ENCODE assay signal across 21 cellular contexts in the genomic region with DNA sequence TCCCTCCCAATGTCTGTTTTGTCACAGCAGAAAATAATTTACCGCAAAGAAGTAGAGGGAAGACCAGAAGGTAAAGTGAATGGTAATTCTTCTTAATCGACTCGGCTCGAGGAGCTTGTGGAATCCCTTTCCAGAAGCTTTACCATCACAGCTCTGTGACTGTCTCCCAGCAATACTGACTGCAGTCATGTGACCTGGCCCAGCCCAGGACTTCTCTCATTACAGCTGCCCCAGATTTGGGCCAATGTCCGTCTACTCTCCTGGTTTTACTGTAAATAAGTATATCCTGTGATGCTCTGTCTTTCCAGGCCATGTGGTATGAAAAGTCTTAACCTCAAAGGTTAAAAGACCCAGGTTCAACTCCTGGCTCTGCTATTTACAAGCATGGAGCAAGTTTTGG. TPM values are rescaled to one million over a fixed set of nuclear protein-coding genes. Genes with fewer than 3 reads are reported as not detected.
A peak's percentile ranks its signal among the peaks of the same experiment; 100 is the strongest.
DNase-seq lines count a peak whose midpoint lies in the region; ATAC-seq and TF ChIP-seq lines count a peak whose summit lies in the region.
"Had no signal": no experiment of that assay in that cellular context is flagged by ENCODE, and none has a peak within 500 bp of the region (broad histone marks: within the 10 kb centered on the region; RNA-seq: fewer than 3 reads in every experiment).

No MANE protein-coding gene starts in this region.

- H3K4me1 Mint-ChIP-seq in WTC11: no peaks in the 10 kb centered on the region
- H3K4me1 Mint-ChIP-seq: B cell had no signal

- intact Hi-C loops in gastrocnemius medialis (cut with DNase I; ENCODE audit: low total_unique reads): no loop called here
- intact Hi-C loops in PC-9 (cut with micrococcal nuclease; ENCODE audit: unreplicated experiment): loop anchor here (5.0 kb wide), 1 partner anchor 693 kb away; no protein-coding TSS in a partner anchor

- H3K4me1 ChIP-seq in gastrocnemius medialis (peaks cover 0 to 11% of the 10 kb centered on the region in 2 donors), PC-9 (replicated peaks; ENCODE audit: insufficient read depth) (no peaks in the 10 kb centered on the region)
- H3K4me1 ChIP-seq: A549, BLaER1, Caco-2 had no signal

- no peaks in the 10 kb centered on the region for H3K36me3 Mint-ChIP-seq in WTC11
- H3K36me3 Mint-ChIP-seq: CD4-positive, CD25-positive, alpha-beta regulatory T cell; CD8-positive, alpha-beta T cell had no signal

- no peak overlapping the region for H2AFZ ChIP-seq in PC-9
- H2AFZ ChIP-seq: GM23338 had no signal

- in situ Hi-C loops in gastrocnemius medialis (cut with MboI; ENCODE audit: low sequenced_read_pairs in 4 of 4): no loop called here

- POLR2A ChIA-PET in WTC11 (lab: Charles Lee) (interaction anchor here (0.7 kb wide), 1 partner anchor 14 kb away, joined by 3 read pairs; no protein-coding TSS in a partner anchor), PC-9 (lab: Charles Lee; ENCODE audit: unreplicated experiment) (interaction anchor here (0.8 kb wide), 1 partner anchor 844 kb away, joined by 8 read pairs; no protein-coding TSS in a partner anchor)

- H3K27ac Mint-ChIP-seq in WTC11: no peak overlapping the region
- H3K27ac Mint-ChIP-seq: B cell; CD4-positive, CD25-positive, alpha-beta regulatory T cell; CD8-positive, alpha-beta T cell; GM23338; HFFc6 had no signal

- H3K4me2 ChIP-seq in PC-9: no peak overlapping the region
- H3K4me2 ChIP-seq: A549, BLaER1, GM23338 had no signal

- no peaks in the 10 kb centered on the region for H3K9me2 ChIP-seq in PC-9 (ENCODE audit: insufficient read depth)

- H3K4me3 ChIP-seq in choroid plexus epithelial cell (ENCODE audit: low read depth, low read length) (no peak overlapping the region), gastrocnemius medialis (no peak overlapping the region), PC-9 (no peak overlapping the region)
- H3K4me3 ChIP-seq: A549, BLaER1, GM23338, HAP-1 had no signal

- no peaks in the 10 kb centered on the region for H4K20me1 ChIP-seq in PC-9 (ENCODE audit: insufficient read depth)
- H4K20me1 ChIP-seq: BLaER1 had no signal

- no TSS peak for BruUV-seq in PC-9 (replicated peaks; lab: Mats Ljungman, UMichigan)

- no peaks in the 10 kb centered on the region for H3K79me2 ChIP-seq in PC-9 (ENCODE audit: low read depth)

- no peaks in the 10 kb centered on the region for H3K36me3 ChIP-seq in gastrocnemius medialis
- no peaks in the 10 kb centered on the region for H3K36me3 ChIP-seq in PC-9 (ENCODE audit: low read depth)
- H3K36me3 ChIP-seq: BLaER1, HAP-1 had no signal

- H3K27ac ChIP-seq in gastrocnemius medialis (peak overlapping the region in 1 of 4 donors; percentile 21), PC-9 (no peak overlapping the region)
- H3K27ac ChIP-seq: A549, BLaER1, C4-2B had no signal

- TF ChIP-seq POLR2A in gastrocnemius medialis (IDR thresholded peaks at IDR 0.05): no peak

- CTCF ChIA-PET in WTC11 (lab: Charles Lee): interaction anchor here (1.4 to 2.5 kb wide), 3 partner anchors 10 to 396 kb away, joined by 3 to 17 read pairs (median 6); no protein-coding TSS in a partner anchor
- CTCF ChIA-PET in PC-9 (lab: Charles Lee): no interaction called here

- ATAC-seq in WTC11 (0 out of 2 replicates have a peak, but pooled peaks have one; percentile 32), gastrocnemius medialis (peak; percentile 68 to 95)
- ATAC-seq: A549; CD8-positive, alpha-beta T cell; GM23338 had no signal

- H3K9me3 ChIP-seq in gastrocnemius medialis: no peaks in the 10 kb centered on the region
- no peaks in the 10 kb centered on the region for H3K9me3 ChIP-seq in PC-9 (ENCODE audit: insufficient read depth, low read depth)
- H3K9me3 ChIP-seq: A549, BLaER1, Caco-2, HAP-1 had no signal

- DNase-seq in WTC11 (ENCODE audit: low spot score): no peak
- peak; percentile 8 for DNase-seq in choroid plexus epithelial cell (ENCODE audit: low read depth)
- DNase-seq in iris pigment epithelial cell (ENCODE audit: low read depth): peak; percentile 19
- peak in 1 of 2 donors; percentile 29 for DNase-seq in gastrocnemius medialis
- no peak for DNase-seq in AML-193 (lab: John Stamatoyannopoulos, UW)
- no peak for DNase-seq in PC-9
- DNase-seq in HuH-7.5 (ENCODE audit: low spot score): no peak
- DNase-seq: 8988T; ACHN; Caco-2; CD4-positive, CD25-positive, alpha-beta regulatory T cell; CD8-positive, alpha-beta T cell; DMS153; DND-41; HFFc6 had no signal

- no peak overlapping the region for H3K4me3 Mint-ChIP-seq in WTC11
- H3K4me3 Mint-ChIP-seq: B cell; CD4-positive, CD25-positive, alpha-beta regulatory T cell; CD8-positive, alpha-beta T cell; GM23338; HFFc6 had no signal

- no peaks in the 10 kb centered on the region; the same call in 1 of the 2 replicates for H3K27me3 Mint-ChIP-seq in WTC11 (ENCODE audit: low read depth)

- H3K27me3 ChIP-seq in gastrocnemius medialis: no peaks in the 10 kb centered on the region
- no peaks in the 10 kb centered on the region; the same call in 1 of the 2 replicates for H3K27me3 ChIP-seq in PC-9 (ENCODE audit: insufficient read depth, low read depth)
- H3K27me3 ChIP-seq: BLaER1 had no signal

- TF ChIP-seq CTCF in WTC11 (IDR thresholded peaks at IDR 0.05) (no peak), choroid plexus epithelial cell (conservative IDR thresholded peaks at IDR 0.05; ENCODE audit: low read depth, low read length) (no peak), gastrocnemius medialis (IDR thresholded peaks at IDR 0.05 in 4 of 5, conservative IDR thresholded peaks at IDR 0.05 in 1 of 5) (no peak), PC-9 (conservative IDR thresholded peaks at IDR 0.05) (no peak)

- no peaks in the 10 kb centered on the region for H3K9me3 Mint-ChIP-seq in WTC11
- H3K9me3 Mint-ChIP-seq: CD8-positive, alpha-beta T cell; GM23338; HFFc6 had no signal

- H3F3A ChIP-seq in PC-9 (ENCODE audit: insufficient read depth, low read depth): no peaks in the 10 kb centered on the region

TF ChIP-seq in WTC11, 78 proteins besides CTCF, POLR2A, EP300 and RAD21:
- TF ChIP-seq, protein P1, sequence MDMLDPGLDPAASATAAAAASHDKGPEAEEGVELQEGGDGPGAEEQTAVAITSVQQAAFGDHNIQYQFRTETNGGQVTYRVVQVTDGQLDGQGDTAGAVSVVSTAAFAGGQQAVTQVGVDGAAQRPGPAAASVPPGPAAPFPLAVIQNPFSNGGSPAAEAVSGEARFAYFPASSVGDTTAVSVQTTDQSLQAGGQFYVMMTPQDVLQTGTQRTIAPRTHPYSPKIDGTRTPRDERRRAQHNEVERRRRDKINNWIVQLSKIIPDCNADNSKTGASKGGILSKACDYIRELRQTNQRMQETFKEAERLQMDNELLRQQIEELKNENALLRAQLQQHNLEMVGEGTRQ (CRISPR knock-in tag; IDR thresholded peaks at IDR 0.05): peak; percentile 65
- TF ChIP-seq, protein P2, sequence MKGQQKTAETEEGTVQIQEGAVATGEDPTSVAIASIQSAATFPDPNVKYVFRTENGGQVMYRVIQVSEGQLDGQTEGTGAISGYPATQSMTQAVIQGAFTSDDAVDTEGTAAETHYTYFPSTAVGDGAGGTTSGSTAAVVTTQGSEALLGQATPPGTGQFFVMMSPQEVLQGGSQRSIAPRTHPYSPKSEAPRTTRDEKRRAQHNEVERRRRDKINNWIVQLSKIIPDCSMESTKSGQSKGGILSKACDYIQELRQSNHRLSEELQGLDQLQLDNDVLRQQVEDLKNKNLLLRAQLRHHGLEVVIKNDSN (CRISPR knock-in tag; IDR thresholded peaks at IDR 0.05): peak; percentile 46; the same call in 1 of the 2 replicates
- TF ChIP-seq, protein P3, sequence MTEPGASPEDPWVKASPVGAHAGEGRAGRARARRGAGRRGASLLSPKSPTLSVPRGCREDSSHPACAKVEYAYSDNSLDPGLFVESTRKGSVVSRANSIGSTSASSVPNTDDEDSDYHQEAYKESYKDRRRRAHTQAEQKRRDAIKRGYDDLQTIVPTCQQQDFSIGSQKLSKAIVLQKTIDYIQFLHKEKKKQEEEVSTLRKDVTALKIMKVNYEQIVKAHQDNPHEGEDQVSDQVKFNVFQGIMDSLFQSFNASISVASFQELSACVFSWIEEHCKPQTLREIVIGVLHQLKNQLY (CRISPR knock-in tag; IDR thresholded peaks at IDR 0.05): no peak
- TF ChIP-seq, protein P4, sequence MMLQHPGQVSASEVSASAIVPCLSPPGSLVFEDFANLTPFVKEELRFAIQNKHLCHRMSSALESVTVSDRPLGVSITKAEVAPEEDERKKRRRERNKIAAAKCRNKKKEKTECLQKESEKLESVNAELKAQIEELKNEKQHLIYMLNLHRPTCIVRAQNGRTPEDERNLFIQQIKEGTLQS (CRISPR knock-in tag; conservative IDR thresholded peaks at IDR 0.05): no peak
- TF ChIP-seq, protein P5, sequence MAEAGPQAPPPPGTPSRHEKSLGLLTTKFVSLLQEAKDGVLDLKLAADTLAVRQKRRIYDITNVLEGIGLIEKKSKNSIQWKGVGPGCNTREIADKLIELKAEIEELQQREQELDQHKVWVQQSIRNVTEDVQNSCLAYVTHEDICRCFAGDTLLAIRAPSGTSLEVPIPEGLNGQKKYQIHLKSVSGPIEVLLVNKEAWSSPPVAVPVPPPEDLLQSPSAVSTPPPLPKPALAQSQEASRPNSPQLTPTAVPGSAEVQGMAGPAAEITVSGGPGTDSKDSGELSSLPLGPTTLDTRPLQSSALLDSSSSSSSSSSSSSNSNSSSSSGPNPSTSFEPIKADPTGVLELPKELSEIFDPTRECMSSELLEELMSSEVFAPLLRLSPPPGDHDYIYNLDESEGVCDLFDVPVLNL (CRISPR knock-in tag; IDR thresholded peaks at IDR 0.05; ENCODE audit: borderline replicate concordance, low read depth): no peak

RNA-seq across cellular contexts. Expression of a gene that starts 18.9 kb away (rescaled TPM):
- total RNA-seq in WTC11 (2021) (not detected in 3 replicates), gastrocnemius medialis (under 1 TPM in 2 of 4 donors, not detected in 2; 0.15 to 0.80 TPM), PC-9 (2021) (not detected in 2 replicates)
- total RNA-seq: B cell; Caco-2; CD4-positive, CD25-positive, alpha-beta regulatory T cell; CD8-positive, alpha-beta T cell; GM23338; HFFc6 had no signal

Comparison
In these comparisons a context has a peak if more than half of its experiments do, and no peak if none do; other contexts are left out.
1. DNase-seq: peak in choroid plexus epithelial cell (single experiment) and iris pigment epithelial cell (single experiment); none in WTC11 (single experiment), AML-193 (0 of 2), PC-9 (0 of 2) and HuH-7.5 (single experiment).